23 cellular contexts compared by ENCODE assay signal in genomic region chr2:101486994-101487393, GRCh38. TPM values are rescaled to one million over a fixed set of nuclear protein-coding genes. Genes with fewer than 3 reads are reported as not detected.
DNase-seq lines count a peak whose midpoint lies in the region; ATAC-seq, FAIRE-seq and TF ChIP-seq lines count a peak whose summit lies in the region.
"Had no signal": no experiment of that assay in that cellular context is flagged by ENCODE, and none has a peak within 500 bp of the region (broad histone marks: within the 10 kb centered on the region; RNA-seq: fewer than 3 reads in every experiment).

No MANE protein-coding gene starts in this region.

- POLR2A ChIA-PET in HepG2 (lab: Yijun Ruan, JAX) = no interaction called here

- TF ChIP-seq POLR2A in HepG2 (IDR thresholded peaks at IDR 0.05; ENCODE audit: insufficient read depth in 1 of 2, low read depth in 2 of 2, low read length in 2 of 2) (no peak), tibial nerve (IDR thresholded peaks at IDR 0.05) (no peak)

- DNase-seq in CD4-positive, CD25-positive, alpha-beta regulatory T cell = no peak
- DNase-seq in Calu3 (no peak), T-helper 17 cell (no peak), HepG2 (ENCODE audit: low spot score) (no peak), epidermal melanocyte (ENCODE audit: insufficient read length, low spot score) (no peak), tibial nerve (ENCODE audit: low spot score in 2 of 2) (no peak)
- DNase-seq: COR-L47, DMS153, GF-D8, NCI-H1048, NCI-H1436 treated with DMSO at 0.1 percent for 48 hours, NCI-H2029, NCI-H526, PC-9, SIG-M5 had no signal

- no peak overlapping the region for H3K27ac ChIP-seq in CD4-positive, CD25-positive, alpha-beta regulatory T cell (ENCODE audit: insufficient read depth, low read length, poor library complexity, severe bottlenecking)
- H3K27ac ChIP-seq in HepG2 (ENCODE audit: extremely low read length, insufficient read depth, low read length) (no peak overlapping the region), tibial nerve (no peak overlapping the region)
- H3K27ac ChIP-seq: PC-9, RWPE1 had no signal

- no peaks in the 10 kb centered on the region for H3K36me3 ChIP-seq in CD4-positive, CD25-positive, alpha-beta regulatory T cell (ENCODE audit: control insufficient read depth, insufficient read depth, low read length)
- no peaks in the 10 kb centered on the region for H3K36me3 ChIP-seq in HepG2 (replicated peaks in 1 of 2; ENCODE audit: control insufficient read depth in 1 of 2, insufficient read depth in 2 of 2, low read length in 2 of 2)
- no peaks in the 10 kb centered on the region for H3K36me3 ChIP-seq in tibial nerve
- H3K36me3 ChIP-seq: BLaER1 treated with 17β-estradiol and CSF1 and Interleukin-3, amounts not matched to agents 10 nM and 100 nM had no signal

- H3K79me2 ChIP-seq in HepG2 (ENCODE audit: insufficient read depth, low read length) = no peaks in the 10 kb centered on the region

- no peaks in the 10 kb centered on the region for H4K20me1 ChIP-seq in HepG2 (ENCODE audit: insufficient read depth, low read length)
- H4K20me1 ChIP-seq: BLaER1 treated with 17β-estradiol and CSF1 and Interleukin-3, amounts not matched to agents 10 nM and 100 nM had no signal

- peaks cover 0 to 2% (median 0%) of the 10 kb centered on the region in 7 donors for H3K9me3 Mint-ChIP-seq in CD4-positive, CD25-positive, alpha-beta regulatory T cell
- peaks cover 2% of the 10 kb centered on the region for H3K9me3 Mint-ChIP-seq in Calu3 (ENCODE audit: low read depth, unreplicated experiment)

- TF ChIP-seq RAD21 in HepG2 (CRISPR knock-in tag; IDR thresholded peaks at IDR 0.05) = no peak

- FAIRE-seq in HepG2 (lab: Jason Lieb, UNC) = no peak

- H3K4me2 ChIP-seq in HepG2 (ENCODE audit: low read depth, low read length) = peak overlapping the region; percentile 30
- H3K4me2 ChIP-seq: PC-9 had no signal

- intact Hi-C loops in Calu3 (cut with micrococcal nuclease; ENCODE audit: unreplicated experiment) (no loop called here), HepG2 (cut with micrococcal nuclease; ENCODE audit: unreplicated experiment) (loop anchor here (10.0 kb wide), 1 partner anchor 462 kb away; no protein-coding TSS in a partner anchor)

- H3K27ac Mint-ChIP-seq in CD4-positive, CD25-positive, alpha-beta regulatory T cell = peak overlapping the region; percentile 59 to 89 (median 64)
- H3K27ac Mint-ChIP-seq in Calu3 (ENCODE audit: unreplicated experiment) (no peak overlapping the region), T-helper 17 cell (peak overlapping the region; percentile 59)

- no peaks in the 10 kb centered on the region for H3K9me3 ChIP-seq in CD4-positive, CD25-positive, alpha-beta regulatory T cell (ENCODE audit: control insufficient read depth in 2 of 2, low read length in 2 of 2)
- H3K9me3 ChIP-seq in T-helper 17 cell (ENCODE audit: control insufficient read depth, low read length, poor library complexity, severe bottlenecking) (no peaks in the 10 kb centered on the region), HepG2 (ENCODE audit: low read length) (no peaks in the 10 kb centered on the region), tibial nerve (peaks cover 0 to 8% (median 0%) of the 10 kb centered on the region in 4 donors)

- peak overlapping the region; percentile 28 for H3K4me3 ChIP-seq in CD4-positive, CD25-positive, alpha-beta regulatory T cell (ENCODE audit: low read depth, low read length)
- no peak overlapping the region; a peak in 1 of 6 replicates for H3K4me3 ChIP-seq in HepG2 (replicated peaks in 1 of 3; ENCODE audit: insufficient read depth in 1 of 3, low read depth in 2 of 3, low read length in 3 of 3)
- H3K4me3 ChIP-seq in tibial nerve = no peak overlapping the region
- H3K4me3 ChIP-seq: BLaER1 treated with 17β-estradiol and CSF1 and Interleukin-3, amounts not matched to agents 10 nM and 100 nM; PC-9 had no signal

- H3K4me3 Mint-ChIP-seq in CD4-positive, CD25-positive, alpha-beta regulatory T cell = peak overlapping the region in 2 of 4 donors; percentile 6 to 73
- H3K4me3 Mint-ChIP-seq in Calu3 (ENCODE audit: low read depth, unreplicated experiment) (peak overlapping the region; percentile 17), T-helper 17 cell (peak overlapping the region; percentile 71)

- no peak overlapping the region for H2AFZ ChIP-seq in HepG2 (ENCODE audit: low read length)
- H2AFZ ChIP-seq: PC-9 had no signal

- CTCF ChIA-PET in Calu3 (lab: Charles Lee) = interaction anchor here (0.8 kb wide), 1 partner anchor 82 kb away, joined by 6 read pairs; no protein-coding TSS in a partner anchor
- CTCF ChIA-PET in HepG2 (lab: Yijun Ruan, JAX; ENCODE audit: low intra/inter-chr PET ratio, low total read pairs) = no interaction called here

- in situ Hi-C loops in HepG2 (cut with HindIII; ENCODE audit: extremely low pct_ligation_motif_present, low pct_unique_long_range_greater_than_20kb) = no loop called here

- TF ChIP-seq EP300 in HepG2 (IDR thresholded peaks at IDR 0.05; ENCODE audit: low read depth in 2 of 2, low read length in 2 of 2) (no peak), HepG2 (CRISPR knock-in tag; IDR thresholded peaks at IDR 0.05; ENCODE audit: borderline replicate concordance) (no peak), tibial nerve (IDR thresholded peaks at IDR 0.05) (no peak)

- peaks cover 9 to 17% (median 12%) of the 10 kb centered on the region in 4 donors for H3K4me1 Mint-ChIP-seq in CD4-positive, CD25-positive, alpha-beta regulatory T cell
- H3K4me1 Mint-ChIP-seq in Calu3 (ENCODE audit: low read depth, unreplicated experiment) (peaks cover 12% of the 10 kb centered on the region), T-helper 17 cell (peaks cover 18% of the 10 kb centered on the region)

- H3K4me1 ChIP-seq in CD4-positive, CD25-positive, alpha-beta regulatory T cell (ENCODE audit: control insufficient read depth, insufficient read depth, low read length, poor library complexity, severe bottlenecking) = peaks cover 9% of the 10 kb centered on the region
- H3K4me1 ChIP-seq in HepG2 (ENCODE audit: insufficient read depth, low read length) = peaks cover 10% of the 10 kb centered on the region
- no peaks in the 10 kb centered on the region for H3K4me1 ChIP-seq in tibial nerve

- no peak overlapping the region for H3K9ac ChIP-seq in HepG2 (ENCODE audit: insufficient read depth, low read depth, low read length)
- H3K9ac ChIP-seq: BLaER1 treated with 17β-estradiol and CSF1 and Interleukin-3, amounts not matched to agents 10 nM and 100 nM had no signal

- TF ChIP-seq CTCF in Calu3 (IDR thresholded peaks at IDR 0.05; ENCODE audit: unreplicated experiment) = no peak
- no peak for TF ChIP-seq CTCF in HepG2 (CRISPR knock-in tag; IDR thresholded peaks at IDR 0.05)
- no peak for TF ChIP-seq CTCF in tibial nerve (IDR thresholded peaks at IDR 0.05)

- no peak for ATAC-seq in CD4-positive, CD25-positive, alpha-beta regulatory T cell (ENCODE audit: low read depth in 2 of 2)
- no peak for ATAC-seq in T-helper 17 cell
- peak; percentile 67; the same call in 2 of the 3 replicates for ATAC-seq in HepG2
- no peak for ATAC-seq in GM21390 (IDR thresholded peaks at IDR 0.05; ENCODE audit: unreplicated experiment)
- ATAC-seq in GM21619 (IDR thresholded peaks at IDR 0.05; ENCODE audit: unreplicated experiment) = no peak

- no peaks in the 10 kb centered on the region for H3K27me3 Mint-ChIP-seq in CD4-positive, CD25-positive, alpha-beta regulatory T cell
- no peaks in the 10 kb centered on the region for H3K27me3 Mint-ChIP-seq in Calu3 (ENCODE audit: unreplicated experiment)
- H3K27me3 Mint-ChIP-seq in T-helper 17 cell = no peaks in the 10 kb centered on the region

- 8% methylated on average over 5 of the region's 5 CpGs for WGBS in HepG2 (ENCODE audit: low lambda C conversion rate)
- 89 to 94% methylated on average over 5 of the region's 5 CpGs for WGBS in tibial nerve, 2 donors

- H3K36me3 Mint-ChIP-seq in CD4-positive, CD25-positive, alpha-beta regulatory T cell = no peaks in the 10 kb centered on the region
- H3K36me3 Mint-ChIP-seq in Calu3 (ENCODE audit: insufficient read depth, unreplicated experiment) (no peaks in the 10 kb centered on the region), T-helper 17 cell (ENCODE audit: low read depth) (peaks cover 3% of the 10 kb centered on the region)

- no TSS peak for BruUV-seq in Calu3 (replicated peaks; lab: Mats Ljungman, UMichigan)
- no TSS peak for BruUV-seq in HepG2 (replicated peaks; lab: Mats Ljungman, UMichigan)

- H3K27me3 ChIP-seq in CD4-positive, CD25-positive, alpha-beta regulatory T cell (ENCODE audit: control insufficient read depth, insufficient read depth, low read length) = no peaks in the 10 kb centered on the region
- peaks cover 2 to 29% of the 10 kb centered on the region in 2 experiments; a peak in 4 of 5 replicates for H3K27me3 ChIP-seq in HepG2 (ENCODE audit: control insufficient read depth in 1 of 2, insufficient read depth in 2 of 2, low read length in 2 of 2)
- no peaks in the 10 kb centered on the region for H3K27me3 ChIP-seq in tibial nerve
- H3K27me3 ChIP-seq: BLaER1 treated with 17β-estradiol and CSF1 and Interleukin-3, amounts not matched to agents 10 nM and 100 nM had no signal

RNA-seq across cellular contexts. Expression of gene RFX8, which starts 12.1 kb away (rescaled TPM):
- 5.5 TPM for total RNA-seq in CD4-positive, CD25-positive, alpha-beta regulatory T cell
- under 1 TPM in 2 of 4 donors, not detected in 2; 0.16 to 0.50 TPM for polyA plus RNA-seq in CD4-positive, CD25-positive, alpha-beta regulatory T cell
- total RNA-seq in Calu3 (2022) (not detected in 2 replicates), T-helper 17 cell (under 1 TPM in 1 of 2 donors, not detected in 1; 0.44 TPM), HepG2 (2016; rRNA removed; fragmentation: Illumina TruSeq; extraction: Trizol) (not detected in 2 replicates), tibial nerve (1 to 10 TPM; 1.4 to 6.9 (median 3.9) TPM)
- total RNA-seq in HepG2 (2016; cell fraction: cytosol; rRNA removed; fragmentation: Illumina TruSeq; extraction: Trizol; ENCODE audit: low read depth) = not detected in 2 replicates
- not detected in 2 replicates for total RNA-seq in HepG2 (2016; cell fraction: insoluble cytoplasmic fraction; rRNA removed; fragmentation: Illumina TruSeq; extraction: Trizol)
- not detected in 2 replicates for total RNA-seq in HepG2 (2016; cell fraction: membrane; rRNA removed; fragmentation: Illumina TruSeq; extraction: Trizol)
- not detected in 2 replicates for total RNA-seq in HepG2 (2016; cell fraction: nucleus; rRNA removed; fragmentation: Illumina TruSeq; extraction: Trizol)
- not detected in 2 replicates for polyA plus RNA-seq in HepG2 (2011; rRNA removed)
- not detected in 2 replicates for polyA plus RNA-seq in HepG2 (2011; cell fraction: cytosol; rRNA removed)
- not detected in 2 replicates for polyA plus RNA-seq in HepG2 (2011; cell fraction: nucleus; rRNA removed)
- polyA plus RNA-seq in HepG2 (2012) = not detected in 2 replicates
- not detected in 2 replicates for polyA plus RNA-seq in HepG2 (2016; cell fraction: cytosol; fragmentation: Illumina TruSeq; extraction: Trizol; ENCODE audit: low read depth)
- not detected in 2 replicates for polyA plus RNA-seq in HepG2 (2016; cell fraction: insoluble cytoplasmic fraction; fragmentation: Illumina TruSeq; extraction: Trizol; ENCODE audit: low read depth)
- polyA plus RNA-seq in HepG2 (2016; cell fraction: membrane; fragmentation: Illumina TruSeq; extraction: Trizol; ENCODE audit: low read depth) = not detected in 2 replicates
- polyA plus RNA-seq in HepG2 (2016; cell fraction: nucleus; fragmentation: Illumina TruSeq; extraction: Trizol; ENCODE audit: insufficient read depth, low read depth) = not detected in 2 replicates
- not detected in 2 replicates for polyA minus RNA-seq in HepG2 (2011; rRNA and poly(A)+ RNA removed; ENCODE audit: low replicate concordance)
- polyA minus RNA-seq in HepG2 (2011; cell fraction: cytosol; rRNA and poly(A)+ RNA removed) = not detected in 2 replicates
- polyA minus RNA-seq in HepG2 (2011; cell fraction: nucleus; rRNA and poly(A)+ RNA removed) = not detected in 2 replicates
- total RNA-seq: A673, H4, HT-29, MCF 10A, PC-9 had no signal
